Comparison of ENCODE assay signal across 10 cellular contexts in the genomic region with DNA sequence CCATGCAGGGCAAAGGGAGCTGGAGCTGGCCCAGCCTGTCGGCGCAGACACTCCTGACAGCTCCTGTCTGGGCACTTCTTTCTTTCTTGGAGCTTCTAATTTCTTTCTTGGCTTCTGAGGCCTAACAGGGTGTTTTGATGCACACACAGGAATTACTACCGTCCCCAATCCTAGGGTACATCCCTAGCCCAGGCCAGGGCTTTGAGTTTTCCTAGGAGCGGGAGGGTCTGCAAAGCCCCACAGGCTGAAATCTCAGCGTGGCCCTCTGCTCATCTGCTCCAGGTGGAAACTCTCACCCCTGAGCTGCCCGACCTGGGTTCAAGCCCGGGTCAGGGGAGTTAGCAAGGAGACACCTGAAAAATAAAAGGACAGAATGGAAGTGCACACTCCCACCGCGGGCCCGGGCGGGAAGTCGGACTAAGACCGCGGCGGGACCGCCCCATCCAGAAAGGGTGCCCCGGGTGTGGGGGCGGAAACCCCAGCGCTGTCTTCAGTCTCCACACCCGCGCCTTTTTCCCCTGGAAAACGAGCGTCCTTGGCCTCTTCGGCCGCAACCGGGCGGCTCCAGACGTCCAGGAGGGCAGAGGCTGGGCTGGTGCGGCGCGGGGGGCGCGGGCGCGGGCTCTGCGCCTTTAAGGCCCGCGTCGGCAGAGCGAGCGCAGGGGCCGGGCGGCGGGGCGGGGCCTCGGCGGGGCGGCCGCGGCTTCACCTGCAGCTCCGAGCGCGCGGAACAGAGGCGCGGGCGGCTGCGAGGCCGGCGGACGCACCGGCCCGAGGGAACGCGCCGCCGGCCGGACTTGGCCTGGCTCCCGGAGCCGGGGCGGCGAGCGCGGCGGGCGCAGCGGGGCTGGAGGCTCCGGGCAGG. TPM values are rescaled to one million over a fixed set of nuclear protein-coding genes. Genes with fewer than 3 reads are reported as not detected.
A peak's percentile ranks its signal among the peaks of the same experiment; 100 is the strongest.
DNase-seq lines count a peak whose midpoint lies in the region; ATAC-seq, FAIRE-seq and TF ChIP-seq lines count a peak whose summit lies in the region.
"Had no signal": no experiment of that assay in that cellular context is flagged by ENCODE, and none has a peak within 500 bp of the region (broad histone marks: within the 10 kb centered on the region; RNA-seq: fewer than 3 reads in every experiment).

TSS of gene CDH4 (plus strand) at position 733 of the 865 bp plus-strand sequence.

- 0 out of 2 replicates have a peak within 1 kb of the TSS, but pooled peaks have one; percentile 25 for H3K9ac ChIP-seq in HUES64 (ENCODE audit: low read depth, low read length)
- H3K9ac ChIP-seq in HepG2 (ENCODE audit: insufficient read depth, low read depth, low read length), result no peak within 1 kb of the TSS

- in situ Hi-C loops in HepG2 (cut with HindIII; ENCODE audit: extremely low pct_ligation_motif_present, low pct_unique_long_range_greater_than_20kb), result no loop called here

- no peak within 1 kb of the TSS for H3K27ac Mint-ChIP-seq in dendritic cell treated with granulocyte-macrophage colony-stimulating factor and Interleukin-4, amounts not matched to agents 40 ng/mL and 50 ng/mL, for 4 days
- no peak within 1 kb of the TSS for H3K27ac Mint-ChIP-seq in mesothelial cell of epicardium

- H3K79me2 ChIP-seq in HepG2 (ENCODE audit: insufficient read depth, low read length), result no peaks in the 10 kb centered on the region

- CTCF ChIA-PET in HepG2 (lab: Yijun Ruan, JAX; ENCODE audit: low intra/inter-chr PET ratio, low total read pairs), result no interaction called here

- TF ChIP-seq POLR2A in HepG2 (IDR thresholded peaks at IDR 0.05; ENCODE audit: insufficient read depth in 1 of 2, low read depth in 2 of 2, low read length in 2 of 2) (no peak), ovary (IDR thresholded peaks at IDR 0.05) (no peak)

- H3K4me3 ChIP-seq in HUES64 (ENCODE audit: low read length) (peak within 1 kb of the TSS; percentile 63), HepG2 (replicated peaks in 1 of 3; ENCODE audit: insufficient read depth in 1 of 3, low read depth in 2 of 3, low read length in 3 of 3) (no peak within 1 kb of the TSS), ovary (no peak within 1 kb of the TSS)

- no TSS peak for BruUV-seq in HepG2 (replicated peaks; lab: Mats Ljungman, UMichigan)

- 4% methylated on average over 78 of the region's 78 CpGs for WGBS in HUES64
- WGBS in HepG2 (ENCODE audit: low lambda C conversion rate), result 72% methylated on average over 78 of the region's 78 CpGs
- 3 to 7% (median 6%) methylated on average over 30 to 78 of the region's 78 CpGs for WGBS in ovary, 3 donors

- H3K4me3 Mint-ChIP-seq in dendritic cell treated with granulocyte-macrophage colony-stimulating factor and Interleukin-4, amounts not matched to agents 40 ng/mL and 50 ng/mL, for 4 days, result peak within 1 kb of the TSS; percentile 30
- H3K4me3 Mint-ChIP-seq in mesothelial cell of epicardium, result peak within 1 kb of the TSS; percentile 58

- no peaks in the 10 kb centered on the region for H3K36me3 Mint-ChIP-seq in dendritic cell treated with granulocyte-macrophage colony-stimulating factor and Interleukin-4, amounts not matched to agents 40 ng/mL and 50 ng/mL, for 4 days (ENCODE audit: low read depth)
- no peaks in the 10 kb centered on the region for H3K36me3 Mint-ChIP-seq in mesothelial cell of epicardium

- intact Hi-C loops in dendritic cell treated with granulocyte-macrophage colony-stimulating factor and Interleukin-4, amounts not matched to agents 40 ng/mL and 50 ng/mL, for 4 days (cut with micrococcal nuclease), result no loop called here
- intact Hi-C loops in HepG2 (cut with micrococcal nuclease; ENCODE audit: unreplicated experiment), result no loop called here
- intact Hi-C loops in ovary (cut with DNase I), result no loop called here

- no peaks in the 10 kb centered on the region; the same call in 1 of the 2 replicates for H4K20me1 ChIP-seq in HepG2 (ENCODE audit: insufficient read depth, low read length)

- DNase-seq in AG08395 (ENCODE audit: low spot score) (peak; percentile 19), mesothelial cell of epicardium (ENCODE audit: low spot score in 2 of 2, unreplicated experiment in 2 of 2) (no peak), HepG2 (ENCODE audit: low spot score) (no peak), ovary (no peak)
- DNase-seq in activated effector memory CD4-positive, alpha-beta T cell treated with anti-CD3 and anti-CD28 coated beads, Interleukin-2, amount 50 U/mL, for 16 hours, result no peak
- DNase-seq: activated gamma-delta T cell, right lobe of liver had no signal

- H2AFZ ChIP-seq in HepG2 (ENCODE audit: low read length), result no peak within 1 kb of the TSS

- no peak within 1 kb of the TSS for H3K27ac ChIP-seq in HUES64 (ENCODE audit: low read depth, low read length)
- H3K27ac ChIP-seq in HepG2 (ENCODE audit: extremely low read length, insufficient read depth, low read length), result no peak within 1 kb of the TSS
- H3K27ac ChIP-seq in ovary, result no peak within 1 kb of the TSS
- H3K27ac ChIP-seq: right lobe of liver had no signal

- H3K4me1 Mint-ChIP-seq in dendritic cell treated with granulocyte-macrophage colony-stimulating factor and Interleukin-4, amounts not matched to agents 40 ng/mL and 50 ng/mL, for 4 days (ENCODE audit: low read depth), result no peaks in the 10 kb centered on the region
- H3K4me1 Mint-ChIP-seq in mesothelial cell of epicardium, result peaks cover 7% of the 10 kb centered on the region

- peaks cover 82% of the 10 kb centered on the region for H3K27me3 ChIP-seq in HUES64 (ENCODE audit: insufficient read depth, low read length)
- peaks cover 17 to 79% of the 10 kb centered on the region in 2 experiments for H3K27me3 ChIP-seq in HepG2 (ENCODE audit: control insufficient read depth in 1 of 2, insufficient read depth in 2 of 2, low read length in 2 of 2)
- H3K27me3 ChIP-seq in ovary, result no peaks in the 10 kb centered on the region
- H3K27me3 ChIP-seq: right lobe of liver had no signal

- H3K27me3 Mint-ChIP-seq in dendritic cell treated with granulocyte-macrophage colony-stimulating factor and Interleukin-4, amounts not matched to agents 40 ng/mL and 50 ng/mL, for 4 days, result peaks cover 72% of the 10 kb centered on the region
- H3K27me3 Mint-ChIP-seq in mesothelial cell of epicardium (ENCODE audit: low read depth), result peaks cover 84% of the 10 kb centered on the region

- no peak for FAIRE-seq in HepG2 (lab: Jason Lieb, UNC)

- TF ChIP-seq EP300 in HepG2 (IDR thresholded peaks at IDR 0.05; ENCODE audit: low read depth in 2 of 2, low read length in 2 of 2) (no peak), HepG2 (CRISPR knock-in tag; IDR thresholded peaks at IDR 0.05; ENCODE audit: borderline replicate concordance) (no peak), ovary (IDR thresholded peaks at IDR 0.05) (no peak)

- H3K9me3 ChIP-seq in HUES64 (ENCODE audit: insufficient read depth, low read depth, low read length) (no peaks in the 10 kb centered on the region), HepG2 (ENCODE audit: low read length) (no peaks in the 10 kb centered on the region), ovary (no peaks in the 10 kb centered on the region)
- H3K9me3 ChIP-seq: right lobe of liver had no signal

- ATAC-seq in GM19351 (IDR thresholded peaks at IDR 0.05; ENCODE audit: unreplicated experiment), result no peak
- no peak for ATAC-seq in HepG2

- no peak within 1 kb of the TSS for H3K4me2 ChIP-seq in HepG2 (ENCODE audit: low read depth, low read length)

- TF ChIP-seq RAD21 in HepG2 (CRISPR knock-in tag; IDR thresholded peaks at IDR 0.05), result no peak

- peaks cover 5% of the 10 kb centered on the region; the same call in 1 of the 2 replicates for H3K36me3 ChIP-seq in HUES64 (ENCODE audit: insufficient read depth, low read length)
- H3K36me3 ChIP-seq in HepG2 (replicated peaks in 1 of 2; ENCODE audit: control insufficient read depth in 1 of 2, insufficient read depth in 2 of 2, low read length in 2 of 2), result no peaks in the 10 kb centered on the region
- no peaks in the 10 kb centered on the region for H3K36me3 ChIP-seq in ovary
- H3K36me3 ChIP-seq: right lobe of liver had no signal

- TF ChIP-seq CTCF in mesothelial cell of epicardium (IDR thresholded peaks at IDR 0.05; ENCODE audit: unreplicated experiment) (no peak), HepG2 (CRISPR knock-in tag; IDR thresholded peaks at IDR 0.05) (no peak), ovary (IDR thresholded peaks at IDR 0.05) (no peak)

- H3K4me1 ChIP-seq in HUES64 (ENCODE audit: insufficient read depth, low read length) (peaks cover 15% of the 10 kb centered on the region; the same call in 1 of the 2 replicates), HepG2 (ENCODE audit: insufficient read depth, low read length) (no peaks in the 10 kb centered on the region), ovary (ENCODE audit: insufficient read depth) (peaks cover 3% of the 10 kb centered on the region)

- POLR2A ChIA-PET in HepG2 (lab: Yijun Ruan, JAX), result no interaction called here

- H3K9me3 Mint-ChIP-seq in dendritic cell treated with granulocyte-macrophage colony-stimulating factor and Interleukin-4, amounts not matched to agents 40 ng/mL and 50 ng/mL, for 4 days, result no peaks in the 10 kb centered on the region
- no peaks in the 10 kb centered on the region for H3K9me3 Mint-ChIP-seq in mesothelial cell of epicardium

RNA-seq across cellular contexts. Expression of gene CDH4, which starts in this region (rescaled TPM):
- polyA plus RNA-seq in HUES64 (2013, experiment 1 of 2), result 7.1 TPM
- 7.5 TPM for polyA plus RNA-seq in HUES64 (2013, experiment 2 of 2)
- total RNA-seq in mesothelial cell of epicardium (1.1 to 1.7 TPM (median 1.6 TPM) in 3 replicates), HepG2 (2016; rRNA removed; fragmentation: Illumina TruSeq; extraction: Trizol) (not detected in 2 replicates), ovary (1 to 10 TPM in 2 of 7 donors, under 1 TPM in 5; 0.15 to 4.4 (median 0.45) TPM)
- not detected in 2 replicates for total RNA-seq in HepG2 (2016; cell fraction: cytosol; rRNA removed; fragmentation: Illumina TruSeq; extraction: Trizol; ENCODE audit: low read depth)
- not detected in 2 replicates for total RNA-seq in HepG2 (2016; cell fraction: insoluble cytoplasmic fraction; rRNA removed; fragmentation: Illumina TruSeq; extraction: Trizol)
- total RNA-seq in HepG2 (2016; cell fraction: membrane; rRNA removed; fragmentation: Illumina TruSeq; extraction: Trizol), result not detected in 2 replicates
- total RNA-seq in HepG2 (2016; cell fraction: nucleus; rRNA removed; fragmentation: Illumina TruSeq; extraction: Trizol), result not detected in 2 replicates
- polyA plus RNA-seq in HepG2 (2011; rRNA removed) (not detected in 2 replicates), ovary (under 1 TPM; 0.12 to 0.22 TPM)
- not detected in 2 replicates for polyA plus RNA-seq in HepG2 (2011; cell fraction: cytosol; rRNA removed)
- polyA plus RNA-seq in HepG2 (2011; cell fraction: nucleus; rRNA removed), result not detected in 2 replicates
- polyA plus RNA-seq in HepG2 (2012), result 0.56 and 0.76 TPM in 2 replicates
- polyA plus RNA-seq in HepG2 (2016; cell fraction: cytosol; fragmentation: Illumina TruSeq; extraction: Trizol; ENCODE audit: low read depth), result not detected in 2 replicates
- not detected in 2 replicates for polyA plus RNA-seq in HepG2 (2016; cell fraction: insoluble cytoplasmic fraction; fragmentation: Illumina TruSeq; extraction: Trizol; ENCODE audit: low read depth)
- not detected in 2 replicates for polyA plus RNA-seq in HepG2 (2016; cell fraction: membrane; fragmentation: Illumina TruSeq; extraction: Trizol; ENCODE audit: low read depth)
- polyA plus RNA-seq in HepG2 (2016; cell fraction: nucleus; fragmentation: Illumina TruSeq; extraction: Trizol; ENCODE audit: insufficient read depth, low read depth), result not detected in 2 replicates
- polyA minus RNA-seq in HepG2 (2011; rRNA and poly(A)+ RNA removed; ENCODE audit: low replicate concordance), result not detected in 2 replicates
- not detected in 2 replicates for polyA minus RNA-seq in HepG2 (2011; cell fraction: cytosol; rRNA and poly(A)+ RNA removed)
- polyA minus RNA-seq in HepG2 (2011; cell fraction: nucleus; rRNA and poly(A)+ RNA removed), result not detected in 2 replicates
